Comparison of ENCODE assay signal across 1 cellular context in the genomic region with DNA sequence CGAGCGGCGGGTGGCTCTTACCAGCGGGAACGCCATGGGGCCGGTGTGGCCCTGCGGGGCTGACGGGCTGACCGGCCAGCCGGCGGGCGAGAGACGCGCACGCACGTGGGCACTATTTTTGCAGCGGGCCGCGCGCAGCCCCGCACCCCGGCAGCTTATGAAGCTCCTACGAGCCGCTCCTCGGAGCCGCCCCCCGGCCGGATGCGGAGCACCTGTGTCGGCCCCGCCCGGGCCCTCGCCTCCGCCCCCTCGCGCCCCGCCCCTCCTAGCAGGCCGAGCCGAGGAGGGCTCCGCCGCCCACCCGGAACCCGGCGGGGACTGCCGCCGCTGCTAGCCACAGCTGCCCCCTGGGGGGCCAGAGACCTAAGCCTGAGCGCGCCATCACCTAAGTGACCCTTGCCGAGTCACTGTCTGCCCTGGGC.
TF ChIP-seq lines count a peak whose summit lies in the region.

No MANE protein-coding gene starts in this region.

TF ChIP-seq in K562, 482 proteins besides CTCF, POLR2A, EP300 and RAD21 (continued from another document and continues in another):
- TF ChIP-seq, protein P1, sequence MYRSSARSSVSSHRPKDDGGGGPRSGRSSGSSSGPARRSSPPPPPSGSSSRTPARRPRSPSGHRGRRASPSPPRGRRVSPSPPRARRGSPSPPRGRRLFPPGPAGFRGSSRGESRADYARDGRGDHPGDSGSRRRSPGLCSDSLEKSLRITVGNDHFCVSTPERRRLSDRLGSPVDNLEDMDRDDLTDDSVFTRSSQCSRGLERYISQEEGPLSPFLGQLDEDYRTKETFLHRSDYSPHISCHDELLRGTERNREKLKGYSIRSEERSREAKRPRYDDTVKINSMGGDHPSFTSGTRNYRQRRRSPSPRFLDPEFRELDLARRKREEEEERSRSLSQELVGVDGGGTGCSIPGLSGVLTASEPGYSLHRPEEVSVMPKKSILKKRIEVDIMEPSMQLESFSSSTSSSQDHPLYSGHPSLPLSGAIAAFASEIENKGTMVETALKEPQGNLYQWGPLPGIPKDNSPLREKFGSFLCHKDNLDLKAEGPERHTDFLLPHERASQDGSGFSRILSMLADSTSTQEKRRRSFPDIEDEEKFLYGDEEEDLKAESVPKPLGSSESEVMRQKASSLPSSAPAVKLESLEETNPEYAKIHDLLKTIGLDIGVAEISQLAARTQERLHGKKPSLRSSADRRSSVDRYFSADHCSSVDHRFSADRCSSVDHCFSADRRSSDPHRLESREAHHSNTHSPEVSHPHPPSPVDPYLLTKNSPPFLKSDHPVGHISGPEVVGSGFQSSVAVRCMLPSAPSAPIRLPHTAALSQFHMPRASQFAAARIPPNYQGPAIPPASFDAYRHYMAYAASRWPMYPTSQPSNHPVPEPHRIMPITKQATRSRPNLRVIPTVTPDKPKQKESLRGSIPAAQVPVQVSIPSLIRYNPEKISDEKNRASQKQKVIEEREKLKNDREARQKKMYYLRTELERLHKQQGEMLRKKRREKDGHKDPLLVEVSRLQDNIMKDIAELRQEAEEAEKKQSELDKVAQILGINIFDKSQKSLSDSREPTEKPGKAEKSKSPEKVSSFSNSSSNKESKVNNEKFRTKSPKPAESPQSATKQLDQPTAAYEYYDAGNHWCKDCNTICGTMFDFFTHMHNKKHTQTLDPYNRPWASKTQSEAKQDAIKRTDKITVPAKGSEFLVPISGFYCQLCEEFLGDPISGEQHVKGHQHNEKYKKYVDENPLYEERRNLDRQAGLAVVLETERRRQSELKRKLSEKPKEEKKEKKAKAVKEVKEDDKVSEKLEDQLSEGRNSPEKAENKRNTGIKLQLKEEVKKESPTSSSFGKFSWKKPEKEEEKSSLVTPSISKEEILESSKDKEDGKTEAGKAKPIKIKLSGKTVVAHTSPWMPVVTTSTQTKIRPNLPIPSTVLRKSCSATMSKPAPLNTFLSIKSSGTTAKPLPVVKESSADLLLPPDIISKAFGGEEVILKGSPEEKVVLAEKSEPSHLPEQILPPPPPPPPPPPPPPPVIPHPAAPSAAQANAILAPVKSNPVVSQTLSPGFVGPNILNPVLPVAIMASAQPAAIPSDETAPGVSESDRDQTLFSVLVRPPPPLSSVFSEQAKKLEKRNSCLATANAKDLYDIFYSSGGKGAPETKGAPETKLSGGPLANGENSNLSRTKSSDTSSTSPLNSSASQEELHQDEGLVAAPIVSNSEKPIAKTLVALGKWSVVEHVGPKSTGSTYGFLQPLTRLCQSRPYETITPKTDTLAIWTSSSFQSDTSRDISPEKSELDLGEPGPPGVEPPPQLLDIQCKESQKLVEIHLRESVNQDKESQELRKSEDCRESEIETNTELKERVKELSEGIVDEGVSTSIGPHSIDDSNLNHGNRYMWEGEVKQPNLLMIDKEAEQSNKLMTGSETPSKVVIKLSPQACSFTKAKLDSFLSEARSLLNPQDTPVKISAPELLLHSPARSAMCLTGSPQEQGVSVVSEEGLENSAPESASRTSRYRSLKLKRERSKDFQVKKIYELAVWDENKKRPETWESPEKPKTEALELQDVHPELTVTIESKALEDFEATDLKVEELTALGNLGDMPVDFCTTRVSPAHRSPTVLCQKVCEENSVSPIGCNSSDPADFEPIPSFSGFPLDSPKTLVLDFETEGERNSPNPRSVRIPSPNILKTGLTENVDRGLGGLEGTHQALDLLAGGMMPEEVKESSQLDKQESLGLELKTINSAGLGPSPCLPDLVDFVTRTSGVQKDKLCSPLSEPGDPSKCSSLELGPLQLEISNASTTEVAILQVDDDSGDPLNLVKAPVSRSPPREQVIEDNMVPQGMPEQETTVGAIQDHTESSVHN (IDR thresholded peaks at IDR 0.05; ENCODE audit: borderline replicate concordance in 1 of 2, low read depth in 1 of 2): no peak
- TF ChIP-seq MCM3 (IDR thresholded peaks at IDR 0.05) (no peak), ZKSCAN3 (CRISPR knock-in tag; IDR thresholded peaks at IDR 0.05) (no peak), JUNB (CRISPR knock-in tag; conservative IDR thresholded peaks at IDR 0.05) (no peak), NR3C1 (CRISPR knock-in tag; IDR thresholded peaks at IDR 0.05) (no peak), BRD4 (IDR thresholded peaks at IDR 0.05) (no peak), MCM7 (IDR thresholded peaks at IDR 0.05) (no peak), ZNF551 (CRISPR knock-in tag; IDR thresholded peaks at IDR 0.05) (no peak), ZNF354B (CRISPR knock-in tag; IDR thresholded peaks at IDR 0.05) (no peak), PPARD (CRISPR knock-in tag; IDR thresholded peaks at IDR 0.05) (no peak), ZNF282 (CRISPR knock-in tag; IDR thresholded peaks at IDR 0.05) (no peak), SNRNP70 (optimal IDR thresholded peaks at IDR 0.05; ENCODE audit: low read depth, low read length) (no peak), NCOA6 (IDR thresholded peaks at IDR 0.05) (no peak), NFE2 (IDR thresholded peaks at IDR 0.05; ENCODE audit: low read depth) (0 out of 2 replicates have a peak, but pooled peaks have one; percentile 10), ETV6 (IDR thresholded peaks at IDR 0.05; ENCODE audit: borderline replicate concordance in 1 of 2, low read depth in 2 of 2, low read length in 1 of 2) (no peak), ETV6 (CRISPR knock-in tag; IDR thresholded peaks at IDR 0.05; ENCODE audit: borderline replicate concordance) (no peak), IFI16 (CRISPR knock-in tag; IDR thresholded peaks at IDR 0.05) (no peak), MEF2A (IDR thresholded peaks at IDR 0.05; ENCODE audit: control insufficient read depth, low read depth, low read length) (no peak), ZFP30 (CRISPR knock-in tag; IDR thresholded peaks at IDR 0.05; ENCODE audit: borderline replicate concordance) (no peak), ARNT (IDR thresholded peaks at IDR 0.05) (no peak), MTA2 (IDR thresholded peaks at IDR 0.05; ENCODE audit: low read depth) (no peak), SAP30 (IDR thresholded peaks at IDR 0.05; ENCODE audit: borderline replicate concordance, insufficient read depth, low read depth, low read length, poor library complexity, severe bottlenecking) (peak; percentile 32), CSDE1 (IDR thresholded peaks at IDR 0.05) (no peak), NFYB (IDR thresholded peaks at IDR 0.05; ENCODE audit: extremely low read depth, insufficient read length) (no peak), CEBPB (tag; IDR thresholded peaks at IDR 0.05) (no peak), RB1 (IDR thresholded peaks at IDR 0.05; ENCODE audit: low read depth) (0 out of 2 replicates have a peak, but pooled peaks have one; percentile 1), KLF6 (CRISPR knock-in tag; IDR thresholded peaks at IDR 0.05; ENCODE audit: borderline replicate concordance) (no peak), TFAM (CRISPR knock-in tag; conservative IDR thresholded peaks at IDR 0.05) (no peak), POLR2G (IDR thresholded peaks at IDR 0.05; ENCODE audit: low read depth, low read length) (peak; percentile 9; the same call in 1 of the 2 replicates), HOXB6 (CRISPR knock-in tag; IDR thresholded peaks at IDR 0.05; ENCODE audit: borderline replicate concordance) (no peak), MYNN (IDR thresholded peaks at IDR 0.05) (no peak), MYNN (CRISPR knock-in tag; IDR thresholded peaks at IDR 0.05) (no peak), BHLHE40 (IDR thresholded peaks at IDR 0.05; ENCODE audit: low read length) (no peak), ZNF583 (CRISPR knock-in tag; IDR thresholded peaks at IDR 0.05) (peak; percentile 30; the same call in 1 of the 2 replicates), ZNF589 (CRISPR knock-in tag; IDR thresholded peaks at IDR 0.05; ENCODE audit: low read depth) (no peak), ZNF785 (CRISPR knock-in tag; IDR thresholded peaks at IDR 0.05) (no peak), ZNF384 (IDR thresholded peaks at IDR 0.05; ENCODE audit: low read depth, low read length) (no peak), POLR2AphosphoS2 (IDR thresholded peaks at IDR 0.05; ENCODE audit: low read length) (no peak), ZNF133 (CRISPR knock-in tag; IDR thresholded peaks at IDR 0.05) (no peak)
- TF ChIP-seq, protein P2, sequence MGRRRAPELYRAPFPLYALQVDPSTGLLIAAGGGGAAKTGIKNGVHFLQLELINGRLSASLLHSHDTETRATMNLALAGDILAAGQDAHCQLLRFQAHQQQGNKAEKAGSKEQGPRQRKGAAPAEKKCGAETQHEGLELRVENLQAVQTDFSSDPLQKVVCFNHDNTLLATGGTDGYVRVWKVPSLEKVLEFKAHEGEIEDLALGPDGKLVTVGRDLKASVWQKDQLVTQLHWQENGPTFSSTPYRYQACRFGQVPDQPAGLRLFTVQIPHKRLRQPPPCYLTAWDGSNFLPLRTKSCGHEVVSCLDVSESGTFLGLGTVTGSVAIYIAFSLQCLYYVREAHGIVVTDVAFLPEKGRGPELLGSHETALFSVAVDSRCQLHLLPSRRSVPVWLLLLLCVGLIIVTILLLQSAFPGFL (CRISPR knock-in tag; IDR thresholded peaks at IDR 0.05): no peak
- TF ChIP-seq, protein P3, sequence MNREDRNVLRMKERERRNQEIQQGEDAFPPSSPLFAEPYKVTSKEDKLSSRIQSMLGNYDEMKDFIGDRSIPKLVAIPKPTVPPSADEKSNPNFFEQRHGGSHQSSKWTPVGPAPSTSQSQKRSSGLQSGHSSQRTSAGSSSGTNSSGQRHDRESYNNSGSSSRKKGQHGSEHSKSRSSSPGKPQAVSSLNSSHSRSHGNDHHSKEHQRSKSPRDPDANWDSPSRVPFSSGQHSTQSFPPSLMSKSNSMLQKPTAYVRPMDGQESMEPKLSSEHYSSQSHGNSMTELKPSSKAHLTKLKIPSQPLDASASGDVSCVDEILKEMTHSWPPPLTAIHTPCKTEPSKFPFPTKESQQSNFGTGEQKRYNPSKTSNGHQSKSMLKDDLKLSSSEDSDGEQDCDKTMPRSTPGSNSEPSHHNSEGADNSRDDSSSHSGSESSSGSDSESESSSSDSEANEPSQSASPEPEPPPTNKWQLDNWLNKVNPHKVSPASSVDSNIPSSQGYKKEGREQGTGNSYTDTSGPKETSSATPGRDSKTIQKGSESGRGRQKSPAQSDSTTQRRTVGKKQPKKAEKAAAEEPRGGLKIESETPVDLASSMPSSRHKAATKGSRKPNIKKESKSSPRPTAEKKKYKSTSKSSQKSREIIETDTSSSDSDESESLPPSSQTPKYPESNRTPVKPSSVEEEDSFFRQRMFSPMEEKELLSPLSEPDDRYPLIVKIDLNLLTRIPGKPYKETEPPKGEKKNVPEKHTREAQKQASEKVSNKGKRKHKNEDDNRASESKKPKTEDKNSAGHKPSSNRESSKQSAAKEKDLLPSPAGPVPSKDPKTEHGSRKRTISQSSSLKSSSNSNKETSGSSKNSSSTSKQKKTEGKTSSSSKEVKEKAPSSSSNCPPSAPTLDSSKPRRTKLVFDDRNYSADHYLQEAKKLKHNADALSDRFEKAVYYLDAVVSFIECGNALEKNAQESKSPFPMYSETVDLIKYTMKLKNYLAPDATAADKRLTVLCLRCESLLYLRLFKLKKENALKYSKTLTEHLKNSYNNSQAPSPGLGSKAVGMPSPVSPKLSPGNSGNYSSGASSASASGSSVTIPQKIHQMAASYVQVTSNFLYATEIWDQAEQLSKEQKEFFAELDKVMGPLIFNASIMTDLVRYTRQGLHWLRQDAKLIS (CRISPR knock-in tag; IDR thresholded peaks at IDR 0.05): no peak
- TF ChIP-seq, protein P4, sequence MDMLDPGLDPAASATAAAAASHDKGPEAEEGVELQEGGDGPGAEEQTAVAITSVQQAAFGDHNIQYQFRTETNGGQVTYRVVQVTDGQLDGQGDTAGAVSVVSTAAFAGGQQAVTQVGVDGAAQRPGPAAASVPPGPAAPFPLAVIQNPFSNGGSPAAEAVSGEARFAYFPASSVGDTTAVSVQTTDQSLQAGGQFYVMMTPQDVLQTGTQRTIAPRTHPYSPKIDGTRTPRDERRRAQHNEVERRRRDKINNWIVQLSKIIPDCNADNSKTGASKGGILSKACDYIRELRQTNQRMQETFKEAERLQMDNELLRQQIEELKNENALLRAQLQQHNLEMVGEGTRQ (CRISPR knock-in tag; IDR thresholded peaks at IDR 0.05): no peak
- TF ChIP-seq, protein P5, sequence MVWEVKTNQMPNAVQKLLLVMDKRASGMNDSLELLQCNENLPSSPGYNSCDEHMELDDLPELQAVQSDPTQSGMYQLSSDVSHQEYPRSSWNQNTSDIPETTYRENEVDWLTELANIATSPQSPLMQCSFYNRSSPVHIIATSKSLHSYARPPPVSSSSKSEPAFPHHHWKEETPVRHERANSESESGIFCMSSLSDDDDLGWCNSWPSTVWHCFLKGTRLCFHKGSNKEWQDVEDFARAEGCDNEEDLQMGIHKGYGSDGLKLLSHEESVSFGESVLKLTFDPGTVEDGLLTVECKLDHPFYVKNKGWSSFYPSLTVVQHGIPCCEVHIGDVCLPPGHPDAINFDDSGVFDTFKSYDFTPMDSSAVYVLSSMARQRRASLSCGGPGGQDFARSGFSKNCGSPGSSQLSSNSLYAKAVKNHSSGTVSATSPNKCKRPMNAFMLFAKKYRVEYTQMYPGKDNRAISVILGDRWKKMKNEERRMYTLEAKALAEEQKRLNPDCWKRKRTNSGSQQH (CRISPR knock-in tag; IDR thresholded peaks at IDR 0.05): no peak
- TF ChIP-seq, protein P6, sequence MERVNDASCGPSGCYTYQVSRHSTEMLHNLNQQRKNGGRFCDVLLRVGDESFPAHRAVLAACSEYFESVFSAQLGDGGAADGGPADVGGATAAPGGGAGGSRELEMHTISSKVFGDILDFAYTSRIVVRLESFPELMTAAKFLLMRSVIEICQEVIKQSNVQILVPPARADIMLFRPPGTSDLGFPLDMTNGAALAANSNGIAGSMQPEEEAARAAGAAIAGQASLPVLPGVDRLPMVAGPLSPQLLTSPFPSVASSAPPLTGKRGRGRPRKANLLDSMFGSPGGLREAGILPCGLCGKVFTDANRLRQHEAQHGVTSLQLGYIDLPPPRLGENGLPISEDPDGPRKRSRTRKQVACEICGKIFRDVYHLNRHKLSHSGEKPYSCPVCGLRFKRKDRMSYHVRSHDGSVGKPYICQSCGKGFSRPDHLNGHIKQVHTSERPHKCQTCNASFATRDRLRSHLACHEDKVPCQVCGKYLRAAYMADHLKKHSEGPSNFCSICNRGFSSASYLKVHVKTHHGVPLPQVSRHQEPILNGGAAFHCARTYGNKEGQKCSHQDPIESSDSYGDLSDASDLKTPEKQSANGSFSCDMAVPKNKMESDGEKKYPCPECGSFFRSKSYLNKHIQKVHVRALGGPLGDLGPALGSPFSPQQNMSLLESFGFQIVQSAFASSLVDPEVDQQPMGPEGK (CRISPR knock-in tag; IDR thresholded peaks at IDR 0.05; ENCODE audit: borderline replicate concordance): no peak
- TF ChIP-seq, protein P7, sequence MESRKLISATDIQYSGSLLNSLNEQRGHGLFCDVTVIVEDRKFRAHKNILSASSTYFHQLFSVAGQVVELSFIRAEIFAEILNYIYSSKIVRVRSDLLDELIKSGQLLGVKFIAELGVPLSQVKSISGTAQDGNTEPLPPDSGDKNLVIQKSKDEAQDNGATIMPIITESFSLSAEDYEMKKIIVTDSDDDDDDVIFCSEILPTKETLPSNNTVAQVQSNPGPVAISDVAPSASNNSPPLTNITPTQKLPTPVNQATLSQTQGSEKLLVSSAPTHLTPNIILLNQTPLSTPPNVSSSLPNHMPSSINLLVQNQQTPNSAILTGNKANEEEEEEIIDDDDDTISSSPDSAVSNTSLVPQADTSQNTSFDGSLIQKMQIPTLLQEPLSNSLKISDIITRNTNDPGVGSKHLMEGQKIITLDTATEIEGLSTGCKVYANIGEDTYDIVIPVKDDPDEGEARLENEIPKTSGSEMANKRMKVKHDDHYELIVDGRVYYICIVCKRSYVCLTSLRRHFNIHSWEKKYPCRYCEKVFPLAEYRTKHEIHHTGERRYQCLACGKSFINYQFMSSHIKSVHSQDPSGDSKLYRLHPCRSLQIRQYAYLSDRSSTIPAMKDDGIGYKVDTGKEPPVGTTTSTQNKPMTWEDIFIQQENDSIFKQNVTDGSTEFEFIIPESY (CRISPR knock-in tag; IDR thresholded peaks at IDR 0.05): no peak
- TF ChIP-seq, protein P8, sequence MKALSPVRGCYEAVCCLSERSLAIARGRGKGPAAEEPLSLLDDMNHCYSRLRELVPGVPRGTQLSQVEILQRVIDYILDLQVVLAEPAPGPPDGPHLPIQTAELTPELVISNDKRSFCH (CRISPR knock-in tag; IDR thresholded peaks at IDR 0.05): no peak
- TF ChIP-seq, protein P8 (tag; IDR thresholded peaks at IDR 0.05): no peak
